11 cellular contexts compared by ENCODE assay signal in genomic region chrX:2628751-2629315, GRCh38.
DNase-seq lines count a peak whose midpoint lies in the region.
"Had no signal": no experiment of that assay in that cellular context is flagged by ENCODE, and none has a peak within 500 bp of the region (broad histone marks: within the 10 kb centered on the region; RNA-seq: fewer than 3 reads in every experiment).

No MANE protein-coding gene starts in this region.

- H3K9me3 ChIP-seq in SJCRH30 (replicated peaks) (peaks cover 10% of the 10 kb centered on the region), esophagus (ENCODE audit: control insufficient read depth in 2 of 2, insufficient read depth in 1 of 2, low read depth in 1 of 2, low read length in 1 of 2) (peaks cover 0 to 4% of the 10 kb centered on the region in 2 donors), subcutaneous abdominal adipose tissue (ENCODE audit: control insufficient read depth in 5 of 5, low read length in 5 of 5) (peaks cover 4 to 32% (median 10%) of the 10 kb centered on the region in 5 donors)

- no peak overlapping the region for H3K9ac ChIP-seq in subcutaneous abdominal adipose tissue (ENCODE audit: low read length in 5 of 5)

- no peak for DNase-seq in activated T-cell treated with anti-CD3 and anti-CD28 coated beads, Interleukin-2, amount 50 U/mL, for 24 hours
- DNase-seq in activated T-cell treated with anti-CD3 and anti-CD28 coated beads for 4 hours = no peak
- peak; percentile 55 to 71 for DNase-seq in SJCRH30
- DNase-seq in NCI-H187 (lab: John Stamatoyannopoulos, UW) = no peak
- DNase-seq in hypothalamus (lab: John Stamatoyannopoulos, UW) = no peak
- no peak for DNase-seq in G401 (ENCODE audit: low spot score)
- DNase-seq: endodermal cell; NCI-H1417 treated with DMSO at 0.1 percent for 48 hours; stimulated activated CD4-positive, alpha-beta T cell treated with anti-CD3 and anti-CD28 coated beads, Interleukin-15, amount 100 ng/mL, for 24 hours had no signal

- H3K4me3 ChIP-seq in SJCRH30 (no peak overlapping the region), esophagus (ENCODE audit: low read depth in 1 of 2, low read length in 2 of 2) (no peak overlapping the region), subcutaneous abdominal adipose tissue (ENCODE audit: low read depth in 1 of 5, low read length in 5 of 5) (peak overlapping the region in 4 of 5 donors; percentile 13 to 50 (median 37))

- no peak overlapping the region for H3K4me3 Mint-ChIP-seq in activated T-cell treated with anti-CD3 and anti-CD28 coated beads, Interleukin-2, amount 50 U/mL, for 24 hours
- H3K4me3 Mint-ChIP-seq: endodermal cell had no signal

- peaks cover 43% of the 10 kb centered on the region for H3K4me1 Mint-ChIP-seq in activated T-cell treated with anti-CD3 and anti-CD28 coated beads, Interleukin-2, amount 50 U/mL, for 24 hours (ENCODE audit: low read depth)
- H3K4me1 Mint-ChIP-seq: endodermal cell had no signal

- in situ Hi-C loops in G401 (cut with HindIII; ENCODE audit: low sequenced_read_pairs) = no loop called here

- 63 to 66% methylated on average over 2 of the region's 2 CpGs for WGBS in esophagus, 2 donors

- peaks cover 93% of the 10 kb centered on the region for H3K36me3 Mint-ChIP-seq in activated T-cell treated with anti-CD3 and anti-CD28 coated beads, Interleukin-2, amount 50 U/mL, for 24 hours (ENCODE audit: low read depth)

- H3K27ac ChIP-seq in SJCRH30 = peak overlapping the region; percentile 51
- H3K27ac ChIP-seq in esophagus (ENCODE audit: low read depth in 2 of 2, low read length in 1 of 2) = peak overlapping the region; percentile 55 to 62
- H3K27ac ChIP-seq in subcutaneous abdominal adipose tissue (ENCODE audit: low read depth, low read length) = no peak overlapping the region

- no peaks in the 10 kb centered on the region for H3K4me1 ChIP-seq in SJCRH30
- no peaks in the 10 kb centered on the region for H3K4me1 ChIP-seq in esophagus (ENCODE audit: control insufficient read depth in 2 of 2, insufficient read depth in 2 of 2, low read length in 1 of 2)
- H3K4me1 ChIP-seq in subcutaneous abdominal adipose tissue (ENCODE audit: control insufficient read depth in 5 of 5, insufficient read depth in 5 of 5, low read length in 5 of 5) = peaks cover 0 to 4% (median 0%) of the 10 kb centered on the region in 5 donors

- H3K27me3 ChIP-seq in SJCRH30 = no peaks in the 10 kb centered on the region
- H3K27me3 ChIP-seq in esophagus (ENCODE audit: control insufficient read depth in 1 of 2, insufficient read depth in 2 of 2, low read length in 2 of 2) = no peaks in the 10 kb centered on the region
- H3K27me3 ChIP-seq in subcutaneous abdominal adipose tissue (ENCODE audit: control insufficient read depth in 5 of 5, insufficient read depth in 4 of 5, low read length in 5 of 5) = no peaks in the 10 kb centered on the region

- peak overlapping the region; percentile 90 for H3K27ac Mint-ChIP-seq in activated T-cell treated with anti-CD3 and anti-CD28 coated beads, Interleukin-2, amount 50 U/mL, for 24 hours
- H3K27ac Mint-ChIP-seq: endodermal cell had no signal

- H3K36me3 ChIP-seq in SJCRH30 (no peaks in the 10 kb centered on the region; the same call in 1 of the 2 replicates), esophagus (ENCODE audit: control insufficient read depth in 2 of 2, insufficient read depth in 2 of 2, low read length in 1 of 2) (peaks cover 2 to 5% of the 10 kb centered on the region in 2 donors), subcutaneous abdominal adipose tissue (ENCODE audit: control insufficient read depth in 5 of 5, insufficient read depth in 5 of 5, low read length in 5 of 5) (peaks cover 7 to 34% (median 14%) of the 10 kb centered on the region in 5 donors)

- H3K9me3 Mint-ChIP-seq in activated T-cell treated with anti-CD3 and anti-CD28 coated beads, Interleukin-2, amount 50 U/mL, for 24 hours = peaks cover 43% of the 10 kb centered on the region

- H3K27me3 Mint-ChIP-seq in activated T-cell treated with anti-CD3 and anti-CD28 coated beads, Interleukin-2, amount 50 U/mL, for 24 hours = no peaks in the 10 kb centered on the region

Comparison
In these comparisons a context has a peak if more than half of its experiments do, and no peak if none do; other contexts are left out.
1. DNase-seq: peak in SJCRH30 (2 of 2); none in activated T-cell treated with anti-CD3 and anti-CD28 coated beads, Interleukin-2, amount 50 U/mL, for 24 hours (single experiment), activated T-cell treated with anti-CD3 and anti-CD28 coated beads for 4 hours (single experiment), NCI-H187 (0 of 2), hypothalamus (0 of 51) and G401 (single experiment).
2. H3K4me3 ChIP-seq: peak in subcutaneous abdominal adipose tissue (4 of 5); none in SJCRH30 (single experiment) and esophagus (0 of 2).